ENCODE assay signal across 11 cellular contexts in the genomic region with DNA sequence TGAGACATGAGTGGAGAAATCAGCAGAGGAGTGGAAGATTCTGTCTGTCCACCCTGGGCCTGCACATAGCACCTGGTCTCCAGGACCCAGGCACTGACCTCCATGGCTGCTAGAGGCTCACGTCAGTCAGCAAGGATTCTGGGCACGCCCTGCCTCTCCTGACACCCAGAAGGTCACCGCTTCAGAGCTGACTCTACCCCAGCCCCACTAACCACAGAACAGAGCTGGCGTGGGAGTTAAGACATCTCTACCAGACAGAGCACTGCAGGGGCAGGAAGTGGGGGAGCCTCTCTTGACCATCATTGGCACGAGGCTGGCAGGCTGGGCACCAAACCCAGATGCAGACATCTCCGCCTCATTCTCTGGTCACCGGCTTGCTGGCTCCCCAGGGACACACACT. TPM values are rescaled to one million over a fixed set of nuclear protein-coding genes. Genes with fewer than 3 reads are reported as not detected.
DNase-seq lines count a peak whose midpoint lies in the region; ATAC-seq and TF ChIP-seq lines count a peak whose summit lies in the region.
"Had no signal": no experiment of that assay in that cellular context is flagged by ENCODE, and none has a peak within 500 bp of the region (broad histone marks: within the 10 kb centered on the region; RNA-seq: fewer than 3 reads in every experiment).

No MANE protein-coding gene starts in this region.

- peak overlapping the region; percentile 17 for H3K27ac ChIP-seq in CD4-positive, CD25-positive, alpha-beta regulatory T cell (ENCODE audit: insufficient read depth, low read length, poor library complexity, severe bottlenecking)
- no peak overlapping the region for H3K27ac ChIP-seq in SU-DHL-6 (ENCODE audit: low read depth, low read length)

- H3K27ac Mint-ChIP-seq in CD4-positive, CD25-positive, alpha-beta regulatory T cell = peak overlapping the region in 2 of 3 donors; percentile 69 to 76
- no peak overlapping the region for H3K27ac Mint-ChIP-seq in glutamatergic neuron (ENCODE audit: unreplicated experiment)
- H3K27ac Mint-ChIP-seq: dendritic cell treated with granulocyte-macrophage colony-stimulating factor and Interleukin-4, amounts not matched to agents 40 ng/mL and 50 ng/mL, for 4 days had no signal

- H3K9me2 ChIP-seq in SU-DHL-6 (replicated peaks; ENCODE audit: insufficient read depth, low read length) = no peaks in the 10 kb centered on the region

- H3K79me2 ChIP-seq in SU-DHL-6 (ENCODE audit: insufficient read depth, low read length) = peaks cover 75% of the 10 kb centered on the region

- H3K4me1 Mint-ChIP-seq in CD4-positive, CD25-positive, alpha-beta regulatory T cell = peaks cover 5 to 59% (median 36%) of the 10 kb centered on the region in 4 donors
- H3K4me1 Mint-ChIP-seq in glutamatergic neuron (ENCODE audit: low read depth, unreplicated experiment) = peaks cover 17% of the 10 kb centered on the region

- no peaks in the 10 kb centered on the region for H3K36me3 ChIP-seq in CD4-positive, CD25-positive, alpha-beta regulatory T cell (ENCODE audit: control insufficient read depth, insufficient read depth, low read length)
- H3K36me3 ChIP-seq in SU-DHL-6 (ENCODE audit: low read length) = no peaks in the 10 kb centered on the region
- H3K36me3 ChIP-seq: Peyer's patch had no signal

- H3K27me3 Mint-ChIP-seq in CD4-positive, CD25-positive, alpha-beta regulatory T cell = no peaks in the 10 kb centered on the region
- H3K27me3 Mint-ChIP-seq in glutamatergic neuron (ENCODE audit: unreplicated experiment) = peaks cover 10% of the 10 kb centered on the region

- H3K4me1 ChIP-seq in CD4-positive, CD25-positive, alpha-beta regulatory T cell (ENCODE audit: control insufficient read depth, insufficient read depth, low read length, poor library complexity, severe bottlenecking) = peaks cover 40% of the 10 kb centered on the region

- peaks cover 5% of the 10 kb centered on the region; the same call in 1 of the 2 replicates for H3F3A ChIP-seq in SU-DHL-6 (ENCODE audit: insufficient read depth)

- peak overlapping the region; percentile 15; the same call in 1 of the 2 replicates for H3K9ac ChIP-seq in SU-DHL-6 (ENCODE audit: low read length)

- H4K20me1 ChIP-seq in SU-DHL-6 (ENCODE audit: low read depth, low read length) = no peaks in the 10 kb centered on the region

- H3K4me3 Mint-ChIP-seq in CD4-positive, CD25-positive, alpha-beta regulatory T cell = peak overlapping the region; percentile 62 to 97 (median 94)
- peak overlapping the region; percentile 88 for H3K4me3 Mint-ChIP-seq in glutamatergic neuron (ENCODE audit: unreplicated experiment)
- H3K4me3 Mint-ChIP-seq: dendritic cell treated with granulocyte-macrophage colony-stimulating factor and Interleukin-4, amounts not matched to agents 40 ng/mL and 50 ng/mL, for 4 days had no signal

- peak in 1 of 3 donors; percentile 39 for DNase-seq in CD4-positive, CD25-positive, alpha-beta regulatory T cell
- no peak for DNase-seq in glutamatergic neuron
- DNase-seq in stimulated activated CD4-positive, alpha-beta T cell treated with anti-CD3 and anti-CD28 coated beads, Interleukin-1b, Interleukin-23, amount 100 ng/mL, for 48 hours = no peak
- DNase-seq: naive B cell, Peyer's patch had no signal

- peaks cover 0 to 2% (median 0%) of the 10 kb centered on the region in 7 donors for H3K9me3 Mint-ChIP-seq in CD4-positive, CD25-positive, alpha-beta regulatory T cell
- H3K9me3 Mint-ChIP-seq in glutamatergic neuron (ENCODE audit: unreplicated experiment) = peaks cover 9% of the 10 kb centered on the region
- H3K9me3 Mint-ChIP-seq: dendritic cell treated with granulocyte-macrophage colony-stimulating factor and Interleukin-4, amounts not matched to agents 40 ng/mL and 50 ng/mL, for 4 days; naive B cell had no signal

- H2AFZ ChIP-seq in SU-DHL-6 (ENCODE audit: low read depth, low read length, severe bottlenecking) = no peak overlapping the region

- no peak overlapping the region for H3K4me3 ChIP-seq in CD4-positive, CD25-positive, alpha-beta regulatory T cell (ENCODE audit: low read depth, low read length)
- no peak overlapping the region for H3K4me3 ChIP-seq in SU-DHL-6 (ENCODE audit: insufficient read depth, low read length, poor library complexity, severe bottlenecking)

- peaks cover under 1% of the 10 kb centered on the region for H3K36me3 Mint-ChIP-seq in CD4-positive, CD25-positive, alpha-beta regulatory T cell
- no peaks in the 10 kb centered on the region for H3K36me3 Mint-ChIP-seq in glutamatergic neuron (ENCODE audit: unreplicated experiment)
- H3K36me3 Mint-ChIP-seq: naive B cell had no signal

- H3K9me3 ChIP-seq in CD4-positive, CD25-positive, alpha-beta regulatory T cell (ENCODE audit: control insufficient read depth in 2 of 2, low read length in 2 of 2) = no peaks in the 10 kb centered on the region
- H3K9me3 ChIP-seq in SU-DHL-6 (ENCODE audit: insufficient read depth, low read length) = no peaks in the 10 kb centered on the region
- H3K9me3 ChIP-seq: Peyer's patch had no signal

- ATAC-seq in CD4-positive, CD25-positive, alpha-beta regulatory T cell (ENCODE audit: low read depth in 2 of 2) = no peak
- ATAC-seq in GM18909 (IDR thresholded peaks at IDR 0.05; ENCODE audit: poor library complexity, unreplicated experiment) (peak; percentile 37), GM21825 (IDR thresholded peaks at IDR 0.05; ENCODE audit: unreplicated experiment) (no peak), GM18870 (IDR thresholded peaks at IDR 0.05; ENCODE audit: unreplicated experiment) (no peak), HG02884 (IDR thresholded peaks at IDR 0.05; ENCODE audit: unreplicated experiment) (no peak)

- no peak for TF ChIP-seq CTCF in SU-DHL-6 (IDR thresholded peaks at IDR 0.05; ENCODE audit: insufficient read depth, low read length, poor library complexity, severe bottlenecking)
- no peak for TF ChIP-seq CTCF in glutamatergic neuron (IDR thresholded peaks at IDR 0.05; ENCODE audit: partially characterized antibody, unreplicated experiment)

- peak overlapping the region; percentile 72 for H3K4me2 ChIP-seq in SU-DHL-6 (ENCODE audit: low read depth, low read length, poor library complexity, severe bottlenecking)

- H3K27me3 ChIP-seq in CD4-positive, CD25-positive, alpha-beta regulatory T cell (ENCODE audit: control insufficient read depth, insufficient read depth, low read length) = no peaks in the 10 kb centered on the region
- no peaks in the 10 kb centered on the region for H3K27me3 ChIP-seq in SU-DHL-6 (ENCODE audit: low read length)
- H3K27me3 ChIP-seq: Peyer's patch had no signal

RNA-seq across cellular contexts. Expression of a gene that starts 3.0 kb away (rescaled TPM):
- 67.6 TPM for total RNA-seq in CD4-positive, CD25-positive, alpha-beta regulatory T cell
- polyA plus RNA-seq in CD4-positive, CD25-positive, alpha-beta regulatory T cell = 10 to 100 TPM in 2 of 4 donors, 1 to 10 TPM in 2; 3.8 to 12.8 (median 7.5) TPM
- 76.2 TPM for total RNA-seq in glutamatergic neuron (ENCODE audit: unreplicated experiment)

RNA-seq across cellular contexts. Expression of a gene that starts 54.7 kb away (rescaled TPM):
- 14.6 TPM for total RNA-seq in CD4-positive, CD25-positive, alpha-beta regulatory T cell
- 1 to 10 TPM; 2.7 to 7.3 (median 5.4) TPM for polyA plus RNA-seq in CD4-positive, CD25-positive, alpha-beta regulatory T cell
- 17.9 TPM for total RNA-seq in glutamatergic neuron (ENCODE audit: unreplicated experiment)
